Comparison of ENCODE assay signal across 1 cellular context in genomic region chr7:112692333-112692732, GRCh38.
TF ChIP-seq lines count a peak whose summit lies in the region.

No MANE protein-coding gene starts in this region.

TF ChIP-seq in HepG2, 621 proteins besides CTCF, POLR2A, EP300 and RAD21 (continued from another document and continues in another):
- TF ChIP-seq CAMTA2 (CRISPR knock-in tag; IDR thresholded peaks at IDR 0.05; ENCODE audit: borderline replicate concordance) = no peak
- peak; percentile 84 for TF ChIP-seq NR2F2 (IDR thresholded peaks at IDR 0.05; ENCODE audit: borderline replicate concordance, low read depth)
- TF ChIP-seq ZNF432 (CRISPR knock-in tag; IDR thresholded peaks at IDR 0.05; ENCODE audit: borderline replicate concordance) = no peak
- TF ChIP-seq ZNF609 (CRISPR knock-in tag; IDR thresholded peaks at IDR 0.05; ENCODE audit: borderline replicate concordance) = peak; percentile 52; the same call in 1 of the 2 replicates
- TF ChIP-seq CC2D1A (CRISPR knock-in tag; IDR thresholded peaks at IDR 0.05) = no peak
- no peak for TF ChIP-seq NR2C2 (CRISPR knock-in tag; IDR thresholded peaks at IDR 0.05; ENCODE audit: borderline replicate concordance)
- no peak for TF ChIP-seq SIX4 (CRISPR knock-in tag; IDR thresholded peaks at IDR 0.05)
- TF ChIP-seq KDM6A (CRISPR knock-in tag; IDR thresholded peaks at IDR 0.05; ENCODE audit: low read depth) = no peak
- no peak for TF ChIP-seq TSC22D2 (CRISPR knock-in tag; IDR thresholded peaks at IDR 0.05; ENCODE audit: borderline replicate concordance)
- TF ChIP-seq FOXP4 (CRISPR knock-in tag; IDR thresholded peaks at IDR 0.05) = no peak
- TF ChIP-seq ZNF160 (CRISPR knock-in tag; IDR thresholded peaks at IDR 0.05) = no peak
- peak; percentile 22; the same call in 1 of the 2 replicates for TF ChIP-seq FOXA3 (CRISPR knock-in tag; IDR thresholded peaks at IDR 0.05)
- TF ChIP-seq SKI (IDR thresholded peaks at IDR 0.05; ENCODE audit: partially characterized antibody) = no peak
- TF ChIP-seq CENPBD1 (CRISPR knock-in tag; IDR thresholded peaks at IDR 0.05; ENCODE audit: borderline replicate concordance, low read depth) = no peak
- no peak for TF ChIP-seq HNF1B (CRISPR knock-in tag; IDR thresholded peaks at IDR 0.05)
- TF ChIP-seq ZMYM3 (CRISPR knock-in tag; IDR thresholded peaks at IDR 0.05) = no peak
- no peak for TF ChIP-seq SRSF4 (IDR thresholded peaks at IDR 0.05; ENCODE audit: low read depth, low read length, poor library complexity, severe bottlenecking)
- TF ChIP-seq ZNF784 (CRISPR knock-in tag; IDR thresholded peaks at IDR 0.05; ENCODE audit: borderline replicate concordance) = no peak
- no peak for TF ChIP-seq SMAD1 (CRISPR knock-in tag; IDR thresholded peaks at IDR 0.05; ENCODE audit: borderline replicate concordance, low read depth)
- no peak for TF ChIP-seq ZNF329 (CRISPR knock-in tag; IDR thresholded peaks at IDR 0.05; ENCODE audit: low read depth)
- TF ChIP-seq TBX3 (IDR thresholded peaks at IDR 0.05; ENCODE audit: borderline replicate concordance) = peak; percentile 19; the same call in 1 of the 2 replicates
- 0 out of 2 replicates have a peak, but pooled peaks have one; percentile 34 for TF ChIP-seq ZNF205 (CRISPR knock-in tag; IDR thresholded peaks at IDR 0.05)
- TF ChIP-seq ZNF7 (CRISPR knock-in tag; IDR thresholded peaks at IDR 0.05) = no peak
- TF ChIP-seq BCL6 (CRISPR knock-in tag; IDR thresholded peaks at IDR 0.05) = peak; percentile 63; the same call in 1 of the 2 replicates
- no peak for TF ChIP-seq ATRX (CRISPR knock-in tag; IDR thresholded peaks at IDR 0.05; ENCODE audit: borderline replicate concordance)
- TF ChIP-seq RERE (CRISPR knock-in tag; IDR thresholded peaks at IDR 0.05; ENCODE audit: low read depth) = 0 out of 2 replicates have a peak, but pooled peaks have one; percentile 32
- TF ChIP-seq ZUFSP (CRISPR knock-in tag; IDR thresholded peaks at IDR 0.05; ENCODE audit: borderline replicate concordance) = no peak
- TF ChIP-seq RELA (CRISPR knock-in tag; IDR thresholded peaks at IDR 0.05) = no peak
- TF ChIP-seq RXRB (CRISPR knock-in tag; IDR thresholded peaks at IDR 0.05; ENCODE audit: borderline replicate concordance) = peak; percentile 54
- TF ChIP-seq IRF1 (CRISPR knock-in tag; IDR thresholded peaks at IDR 0.05; ENCODE audit: low read depth) = no peak
- no peak for TF ChIP-seq PITX1 (CRISPR knock-in tag; IDR thresholded peaks at IDR 0.05)
- no peak for TF ChIP-seq AFF4 (CRISPR knock-in tag; IDR thresholded peaks at IDR 0.05)
